Comparison of ENCODE assay signal across 16 cellular contexts in the genomic region with DNA sequence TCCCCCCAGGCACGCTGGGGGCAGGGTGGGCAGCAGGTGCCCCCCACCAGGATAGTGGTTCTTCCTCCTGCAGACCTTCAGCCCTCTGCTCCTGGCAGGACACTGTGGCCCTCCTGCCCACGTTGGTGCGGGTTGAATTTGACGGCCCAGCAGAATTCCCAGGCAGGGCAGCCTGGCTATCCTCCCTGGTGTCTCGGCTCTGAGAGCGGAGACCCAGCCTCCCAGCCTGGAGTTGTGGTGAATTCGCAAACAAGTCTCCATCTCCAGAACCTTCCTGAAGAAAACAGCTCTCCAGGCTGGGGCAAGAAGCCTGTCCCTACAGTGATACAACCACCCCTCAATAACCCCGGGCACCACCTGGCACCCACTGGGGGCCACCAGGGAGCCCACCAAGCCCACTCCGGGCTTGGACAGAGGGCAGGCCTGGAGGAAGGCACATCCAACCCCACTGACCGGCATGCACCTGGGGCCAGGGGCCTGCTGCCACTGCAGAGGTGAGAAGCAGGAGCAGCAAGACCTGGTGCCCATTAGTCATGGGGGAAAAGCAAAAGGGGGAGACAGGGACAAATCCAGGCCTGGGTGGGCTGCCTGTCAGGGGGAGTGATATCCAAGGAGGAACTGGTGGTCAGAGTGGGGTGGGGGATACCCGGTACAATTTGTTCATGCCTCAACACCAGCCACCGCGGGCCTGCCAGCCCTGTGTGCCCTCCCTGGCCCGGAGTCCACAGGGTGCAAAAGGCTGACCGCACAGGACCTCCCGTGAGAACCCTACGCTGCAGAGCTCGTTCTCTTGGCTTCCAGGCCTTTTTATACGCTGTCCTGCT. TPM values are rescaled to one million over a fixed set of nuclear protein-coding genes. Genes with fewer than 3 reads are reported as not detected.
DNase-seq lines count a peak whose midpoint lies in the region; ATAC-seq and TF ChIP-seq lines count a peak whose summit lies in the region.
"Had no signal": no experiment of that assay in that cellular context is flagged by ENCODE, and none has a peak within 500 bp of the region (broad histone marks: within the 10 kb centered on the region; RNA-seq: fewer than 3 reads in every experiment).

No MANE protein-coding gene starts in this region.

- H3K36me3 Mint-ChIP-seq in CD14-positive monocyte: peaks cover 2 to 13% of the 10 kb centered on the region in 2 donors
- peaks cover 4% of the 10 kb centered on the region for H3K36me3 Mint-ChIP-seq in activated CD4-positive, alpha-beta memory T cell treated with anti-CD3 and anti-CD28 coated beads for 36 hours

- TSS peak; percentile 13 for BruUV-seq in HCT116 (replicated peaks; lab: Mats Ljungman, UMichigan)

- H3K27me3 Mint-ChIP-seq in CD14-positive monocyte (ENCODE audit: low read depth in 3 of 3): peaks cover 2 to 7% (median 4%) of the 10 kb centered on the region in 3 donors
- no peaks in the 10 kb centered on the region for H3K27me3 Mint-ChIP-seq in activated CD4-positive, alpha-beta memory T cell treated with anti-CD3 and anti-CD28 coated beads for 36 hours

- POLR2A ChIA-PET in HCT116 (lab: Charles Lee): no interaction called here
- POLR2A ChIA-PET in activated CD4-positive, alpha-beta memory T cell treated with anti-CD3 and anti-CD28 coated beads for 36 hours (lab: Charles Lee): no interaction called here

- no peaks in the 10 kb centered on the region for H3K9me2 ChIP-seq in HCT116 (ENCODE audit: insufficient read depth)

- no peak for TF ChIP-seq CTCF in CD14-positive monocyte (IDR thresholded peaks at IDR 0.05)
- TF ChIP-seq CTCF in HCT116 (IDR thresholded peaks at IDR 0.05 in 2 of 3, conservative IDR thresholded peaks at IDR 0.05 in 1 of 3; ENCODE audit: borderline replicate concordance in 1 of 3, insufficient read depth in 1 of 3, low read depth in 2 of 3, low read length in 2 of 3): no peak
- no peak for TF ChIP-seq CTCF in dorsolateral prefrontal cortex (IDR thresholded peaks at IDR 0.05 in 54 of 56, conservative IDR thresholded peaks at IDR 0.05 in 2 of 56; ENCODE audit: low read depth in 1 of 56, partially characterized antibody in 56 of 56)

- TF ChIP-seq POLR2A in HCT116 (IDR thresholded peaks at IDR 0.05; ENCODE audit: borderline replicate concordance, extremely low read depth, insufficient read depth, insufficient read length): no peak

- no peaks in the 10 kb centered on the region for H3K9me3 ChIP-seq in HCT116 (ENCODE audit: control insufficient read depth in 1 of 2, insufficient read depth in 1 of 2, low read depth in 1 of 2, low read length in 2 of 2)
- no peaks in the 10 kb centered on the region for H3K9me3 ChIP-seq in skeletal muscle tissue (ENCODE audit: control insufficient read depth in 3 of 3, low read length in 3 of 3)
- H3K9me3 ChIP-seq: SJCRH30 had no signal

- no peak for ATAC-seq in HCT116
- no peak for ATAC-seq in GM19328 (IDR thresholded peaks at IDR 0.05; ENCODE audit: unreplicated experiment)

- H4K20me1 ChIP-seq in HCT116 (ENCODE audit: insufficient read depth): no peaks in the 10 kb centered on the region

- H3K9ac ChIP-seq in HCT116 (ENCODE audit: low read length) (no peak overlapping the region), skeletal muscle tissue (ENCODE audit: low read depth in 1 of 3, low read length in 3 of 3) (peak overlapping the region; percentile 14 to 84 (median 33))

- H3K4me1 Mint-ChIP-seq in CD14-positive monocyte: peaks cover 24% of the 10 kb centered on the region
- peaks cover 11% of the 10 kb centered on the region for H3K4me1 Mint-ChIP-seq in activated CD4-positive, alpha-beta memory T cell treated with anti-CD3 and anti-CD28 coated beads for 36 hours (ENCODE audit: low read depth)

- H3K27ac ChIP-seq in HCT116 (ENCODE audit: low read depth, low read length): no peak overlapping the region
- H3K27ac ChIP-seq in dorsolateral prefrontal cortex: peak overlapping the region in 39 of 59 donors; percentile 9 to 73 (median 49)
- H3K27ac ChIP-seq in skeletal muscle tissue (ENCODE audit: low read depth, low read length): peak overlapping the region; percentile 58
- H3K27ac ChIP-seq: SJCRH30 had no signal

- DNase-seq in CD14-positive monocyte (ENCODE audit: low spot score): peak; percentile 33
- no peak for DNase-seq in HCT116 (ENCODE audit: low read depth, low spot score)
- no peak for DNase-seq in dorsolateral prefrontal cortex
- no peak for DNase-seq in DMS153 (lab: John Stamatoyannopoulos, UW)
- DNase-seq in activated CD4-positive, alpha-beta memory T cell treated with anti-CD3 and anti-CD28 coated beads for 36 hours: no peak
- DNase-seq: ACHN, AML-193, COR-L47, NCI-H1417 treated with DMSO at 0.1 percent for 48 hours, NCI-H2029, NCI-H2171, NCI-H446, NCI-H69, SJCRH30 had no signal

- peak overlapping the region in 4 of 7 donors; percentile 9 to 68 (median 30) for H3K27ac Mint-ChIP-seq in CD14-positive monocyte
- H3K27ac Mint-ChIP-seq in activated CD4-positive, alpha-beta memory T cell treated with anti-CD3 and anti-CD28 coated beads for 36 hours: no peak overlapping the region

- peaks cover 14 to 23% of the 10 kb centered on the region in 2 experiments for H3K4me1 ChIP-seq in HCT116 (ENCODE audit: control insufficient read depth in 1 of 2, insufficient read depth in 2 of 2, low read length in 2 of 2)
- peaks cover 44 to 63% (median 61%) of the 10 kb centered on the region in 3 donors for H3K4me1 ChIP-seq in skeletal muscle tissue (ENCODE audit: control insufficient read depth in 3 of 3, insufficient read depth in 3 of 3, low read length in 3 of 3)
- H3K4me1 ChIP-seq: SJCRH30 had no signal

- H3K9me3 Mint-ChIP-seq in CD14-positive monocyte: peaks cover 0 to 3% (median 2%) of the 10 kb centered on the region in 7 donors
- no peaks in the 10 kb centered on the region for H3K9me3 Mint-ChIP-seq in activated CD4-positive, alpha-beta memory T cell treated with anti-CD3 and anti-CD28 coated beads for 36 hours

- no peaks in the 10 kb centered on the region for H3K36me3 ChIP-seq in HCT116 (ENCODE audit: control insufficient read depth in 1 of 2, insufficient read depth in 2 of 2, low read length in 2 of 2)
- H3K36me3 ChIP-seq in skeletal muscle tissue (ENCODE audit: control insufficient read depth in 3 of 3, insufficient read depth in 3 of 3, low read length in 3 of 3): peaks cover 7 to 26% (median 16%) of the 10 kb centered on the region in 3 donors
- H3K36me3 ChIP-seq: SJCRH30 had no signal

- H2AFZ ChIP-seq in HCT116 (ENCODE audit: low read depth, low read length, poor library complexity, severe bottlenecking): no peak overlapping the region

- TF ChIP-seq RAD21 in HCT116 (IDR thresholded peaks at IDR 0.05; ENCODE audit: low read depth): no peak

- H3K79me2 ChIP-seq in HCT116 (ENCODE audit: insufficient read depth, low read length): peaks cover 6% of the 10 kb centered on the region; the same call in 1 of the 2 replicates

- intact Hi-C loops in CD14-positive monocyte (cut with micrococcal nuclease): loop anchor here in 1 of 2 donors (10.0 kb wide), 1 partner anchor 141 kb away; a partner anchor contains a TSS
- intact Hi-C loops in HCT116 (cut with micrococcal nuclease): no loop called here
- intact Hi-C loops in dorsolateral prefrontal cortex (cut with DNase I): loop anchor here in 1 of 2 donors (2.0 kb wide), 1 partner anchor 33 kb away; no protein-coding TSS in a partner anchor
- intact Hi-C loops in activated CD4-positive, alpha-beta memory T cell treated with anti-CD3 and anti-CD28 coated beads for 36 hours (cut with micrococcal nuclease): loop anchor here (10.0 kb wide), 1 partner anchor 141 kb away; a partner anchor contains a TSS

- no peak overlapping the region for H3K4me3 Mint-ChIP-seq in CD14-positive monocyte
- H3K4me3 Mint-ChIP-seq in activated CD4-positive, alpha-beta memory T cell treated with anti-CD3 and anti-CD28 coated beads for 36 hours: no peak overlapping the region

- H3K4me3 ChIP-seq in HCT116 (replicated peaks in 1 of 2; ENCODE audit: low read depth in 1 of 2, low read length in 2 of 2) (no peak overlapping the region), dorsolateral prefrontal cortex (no peak overlapping the region), skeletal muscle tissue (ENCODE audit: low read length in 3 of 3) (peak overlapping the region; percentile 7 to 69 (median 43))
- H3K4me3 ChIP-seq: SJCRH30 had no signal

- H3K4me2 ChIP-seq in HCT116 (ENCODE audit: low read length): no peak overlapping the region

- CTCF ChIA-PET in HCT116 (lab: Charles Lee): no interaction called here
- CTCF ChIA-PET in activated CD4-positive, alpha-beta memory T cell treated with anti-CD3 and anti-CD28 coated beads for 36 hours (lab: Charles Lee): no interaction called here

- RAD21 ChIA-PET in HCT116 (lab: Charles Lee; ENCODE audit: low non-redundant PET in 1 of 2, low total read pairs in 2 of 2, uncharacterized antibody in 2 of 2, unreplicated experiment in 2 of 2): no interaction called here

- H3K27me3 ChIP-seq in HCT116 (ENCODE audit: insufficient read depth, low read length) (no peaks in the 10 kb centered on the region), dorsolateral prefrontal cortex (no peaks in the 10 kb centered on the region), skeletal muscle tissue (ENCODE audit: control insufficient read depth in 3 of 3, insufficient read depth in 3 of 3, low read length in 3 of 3) (no peaks in the 10 kb centered on the region)
- H3K27me3 ChIP-seq: SJCRH30 had no signal

TF ChIP-seq in HCT116, 20 proteins besides CTCF, POLR2A, EP300 and RAD21 (continues in another document):
- TF ChIP-seq ZNF274 (IDR thresholded peaks at IDR 0.05; ENCODE audit: low read depth, low read length) (no peak), EZH2 (IDR thresholded peaks at IDR 0.05) (no peak), TCF7L2 (IDR thresholded peaks at IDR 0.05; ENCODE audit: borderline replicate concordance, extremely low read depth, insufficient read depth, insufficient read length) (no peak), YY1 (IDR thresholded peaks at IDR 0.05; ENCODE audit: extremely low read depth, insufficient replicate concordance, low read depth, low read length) (no peak), EGR1 (IDR thresholded peaks at IDR 0.05; ENCODE audit: low read depth) (no peak), FOSL1 (IDR thresholded peaks at IDR 0.05; ENCODE audit: low read depth) (no peak)
- TF ChIP-seq, protein P1, sequence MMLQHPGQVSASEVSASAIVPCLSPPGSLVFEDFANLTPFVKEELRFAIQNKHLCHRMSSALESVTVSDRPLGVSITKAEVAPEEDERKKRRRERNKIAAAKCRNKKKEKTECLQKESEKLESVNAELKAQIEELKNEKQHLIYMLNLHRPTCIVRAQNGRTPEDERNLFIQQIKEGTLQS (IDR thresholded peaks at IDR 0.05): no peak

RNA-seq across cellular contexts. Expression of a gene that starts 3.6 kb away (rescaled TPM):
- polyA plus RNA-seq in CD14-positive monocyte: under 1 TPM; 0.43 to 0.83 TPM
- total RNA-seq in HCT116 (2021; ENCODE audit: unreplicated experiment): 29.0 TPM
- polyA plus RNA-seq in HCT116 (2012): 27.6 and 33.8 TPM in 2 replicates
- 100 to 1,000 TPM in 1 of 120 experiments, 10 to 100 TPM in 119; 20.1 to 115 (median 36.3) TPM for total RNA-seq in dorsolateral prefrontal cortex
- 9.4 TPM for total RNA-seq in skeletal muscle tissue
- 10 to 100 TPM; 15.2 to 17.5 TPM for total RNA-seq in activated CD4-positive, alpha-beta memory T cell treated with anti-CD3 and anti-CD28 coated beads for 36 hours

Comparison
In these comparisons a context has a peak if more than half of its experiments do, and no peak if none do; other contexts are left out.
1. H3K4me3 ChIP-seq: peak in skeletal muscle tissue (3 of 3); none in HCT116 (0 of 2) and dorsolateral prefrontal cortex (0 of 59).